Comparison of ENCODE assay signal across 9 cellular contexts in genomic region chr3:58704304-58704703, GRCh38. TPM values are rescaled to one million over a fixed set of nuclear protein-coding genes. Genes with fewer than 3 reads are reported as not detected.
"Had no signal": no experiment of that assay in that cellular context is flagged by ENCODE, and none has a peak within 500 bp of the region (broad histone marks: within the 10 kb centered on the region; RNA-seq: fewer than 3 reads in every experiment).

No MANE protein-coding gene starts in this region.

RNA-seq across cellular contexts. Expression of gene FAM3D, which starts 37.7 kb away (rescaled TPM):
- total RNA-seq: heart right ventricle, left ventricle myocardium superior, natural killer cell, occipital lobe, osteocyte, posterior vena cava, psoas muscle, temporal lobe, tibial nerve had no signal
